In genomic region chr13:108095036-108095435, GRCh38 we compare ENCODE assay signal across 23 cellular contexts.
DNase-seq lines count a peak whose midpoint lies in the region; ATAC-seq, FAIRE-seq and TF ChIP-seq lines count a peak whose summit lies in the region.
"Had no signal": no experiment of that assay in that cellular context is flagged by ENCODE, and none has a peak within 500 bp of the region (broad histone marks: within the 10 kb centered on the region; RNA-seq: fewer than 3 reads in every experiment).

No MANE protein-coding gene starts in this region.

- no peak for DNase-seq in activated CD4-positive, alpha-beta T cell treated with anti-CD3 and anti-CD28 coated beads for 36 hours
- no peak for DNase-seq in activated CD4-positive, alpha-beta T cell treated with anti-CD3 and anti-CD28 coated beads for 4 hours
- DNase-seq in CD4-positive, alpha-beta T cell: no peak
- DNase-seq in H9: no peak
- no peak for DNase-seq in H1 (ENCODE audit: low read depth in 1 of 2, low spot score in 2 of 2)
- DNase-seq in NCI-H2029 treated with DMSO at 0.1 percent for 48 hours (lab: John Stamatoyannopoulos, UW): no peak
- DNase-seq in NCI-H2227 treated with DMSO at 0.1 percent for 48 hours (lab: John Stamatoyannopoulos, UW): no peak
- DNase-seq: Calu3; CD4-positive, CD25-positive, alpha-beta regulatory T cell; COR-L47; DMS53; DMS79 treated with DMSO at 0.1 percent for 48 hours; GF-D8; HFFc6 had no signal

- no peaks in the 10 kb centered on the region for H3K9me3 ChIP-seq in CD4-positive, alpha-beta T cell (ENCODE audit: control insufficient read depth, low read length)
- H3K9me3 ChIP-seq in H9 (ENCODE audit: control insufficient read depth, low read depth, low read length) (no peaks in the 10 kb centered on the region), H1 (ENCODE audit: insufficient read depth in 2 of 2, low read depth in 1 of 2, low read length in 1 of 2) (no peaks in the 10 kb centered on the region)
- H3K9me3 ChIP-seq: BLaER1, HAP-1 had no signal

- H3K23ac ChIP-seq in H9 (ENCODE audit: insufficient read length, low read depth, low read length): no peak overlapping the region
- H3K23ac ChIP-seq in H1 (ENCODE audit: insufficient read length): no peak overlapping the region

- TF ChIP-seq POLR2A in H1 (IDR thresholded peaks at IDR 0.05; ENCODE audit: control extremely low read depth in 1 of 2, low read depth in 2 of 2, low read length in 2 of 2): no peak

- H2BK20ac ChIP-seq in H9 (ENCODE audit: low read depth, low read length, poor library complexity, severe bottlenecking) (no peak overlapping the region), H1 (ENCODE audit: low read length) (no peak overlapping the region)

- no peak overlapping the region for H3K27ac ChIP-seq in CD4-positive, alpha-beta T cell (ENCODE audit: low read depth, low read length)
- H3K27ac ChIP-seq in H9 (ENCODE audit: insufficient read length, low read depth, low read length) (no peak overlapping the region), H1 (ENCODE audit: low read depth, low read length) (no peak overlapping the region)
- H3K27ac ChIP-seq: 22Rv1, BLaER1, C4-2B had no signal

- FAIRE-seq in H1 (lab: Jason Lieb, UNC): no peak
- FAIRE-seq: A204.1, GM12891, GM18507 had no signal

- H2AK5ac ChIP-seq in H9 (ENCODE audit: insufficient read length, low read length) (no peak overlapping the region), H1 (ENCODE audit: low read depth, low read length) (no peak overlapping the region)

- TF ChIP-seq EP300 in H1 (IDR thresholded peaks at IDR 0.05; ENCODE audit: borderline replicate concordance in 1 of 2, low read depth in 2 of 2, low read length in 2 of 2): no peak

- no peaks in the 10 kb centered on the region for H3K36me3 Mint-ChIP-seq in activated CD4-positive, alpha-beta T cell treated with anti-CD3 and anti-CD28 coated beads for 36 hours (ENCODE audit: low read depth)
- no peaks in the 10 kb centered on the region for H3K36me3 Mint-ChIP-seq in CD4-positive, alpha-beta T cell (ENCODE audit: low read depth)
- no peaks in the 10 kb centered on the region for H3K36me3 Mint-ChIP-seq in H9 (ENCODE audit: insufficient read depth in 1 of 3, low read depth in 3 of 3)
- H3K36me3 Mint-ChIP-seq: CD4-positive, CD25-positive, alpha-beta regulatory T cell had no signal

- intact Hi-C loops in activated CD4-positive, alpha-beta T cell treated with anti-CD3 and anti-CD28 coated beads for 36 hours (cut with DNase I, micrococcal nuclease): no loop called here
- intact Hi-C loops in CD4-positive, alpha-beta T cell (cut with DNase I, micrococcal nuclease): no loop called here

- H3K36me3 ChIP-seq in H1 (ENCODE audit: control insufficient read depth in 2 of 4, insufficient read depth in 4 of 4, low read length in 3 of 4): no peaks in the 10 kb centered on the region
- H3K36me3 ChIP-seq: BLaER1, HAP-1 had no signal

- no peak overlapping the region for H2BK120ac ChIP-seq in H9 (ENCODE audit: low read depth, low read length, poor library complexity, severe bottlenecking)
- no peak overlapping the region for H2BK120ac ChIP-seq in H1 (replicated peaks; ENCODE audit: low read depth, low read length)

- TF ChIP-seq RAD21 in H1 (IDR thresholded peaks at IDR 0.05 in 1 of 2, conservative IDR thresholded peaks at IDR 0.05 in 1 of 2; ENCODE audit: low read depth in 2 of 2, low read length in 2 of 2): no peak

- no peak overlapping the region for H3K4me3 Mint-ChIP-seq in activated CD4-positive, alpha-beta T cell treated with anti-CD3 and anti-CD28 coated beads for 36 hours
- H3K4me3 Mint-ChIP-seq in CD4-positive, alpha-beta T cell: no peak overlapping the region
- H3K4me3 Mint-ChIP-seq in H9: no peak overlapping the region
- H3K4me3 Mint-ChIP-seq: B cell; CD4-positive, CD25-positive, alpha-beta regulatory T cell; HFFc6 had no signal

- ATAC-seq in activated CD4-positive, alpha-beta T cell treated with anti-CD3 and anti-CD28 coated beads for 36 hours: no peak
- no peak for ATAC-seq in CD4-positive, alpha-beta T cell (ENCODE audit: poor library complexity)
- ATAC-seq in GM19351 (IDR thresholded peaks at IDR 0.05; ENCODE audit: unreplicated experiment): no peak

- POLR2A ChIA-PET in activated CD4-positive, alpha-beta T cell treated with anti-CD3 and anti-CD28 coated beads for 36 hours (lab: Charles Lee): no interaction called here
- POLR2A ChIA-PET in CD4-positive, alpha-beta T cell (lab: Charles Lee): no interaction called here
- POLR2A ChIA-PET in H1 (lab: Charles Lee; ENCODE audit: partially characterized antibody): no interaction called here

- CTCF ChIA-PET in activated CD4-positive, alpha-beta T cell treated with anti-CD3 and anti-CD28 coated beads for 36 hours (lab: Charles Lee): no interaction called here
- CTCF ChIA-PET in CD4-positive, alpha-beta T cell (lab: Charles Lee): no interaction called here
- CTCF ChIA-PET in H1 (lab: Charles Lee; ENCODE audit: partially characterized antibody): interaction anchor here (0.6 kb wide), 1 partner anchor 88 kb away, joined by 3 read pairs; no protein-coding TSS in a partner anchor

- H3K4ac ChIP-seq in H9 (ENCODE audit: low read depth, low read length) (no peak overlapping the region), H1 (replicated peaks; ENCODE audit: insufficient read length, low read depth, low read length) (no peak overlapping the region)

- no peak overlapping the region for H3T11ph ChIP-seq in H9 (ENCODE audit: low read length)

- H3K18ac ChIP-seq in H9 (ENCODE audit: insufficient read length, low read depth, low read length) (no peak overlapping the region), H1 (ENCODE audit: extremely low read depth, low read length) (no peak overlapping the region)

- no peak overlapping the region for H4K5ac ChIP-seq in H9 (ENCODE audit: insufficient read length, low read depth, low read length)
- H4K5ac ChIP-seq in H1 (ENCODE audit: insufficient read length, low read depth, low read length): no peak overlapping the region

- H2AFZ ChIP-seq in H9 (ENCODE audit: low read length): peak overlapping the region; percentile 68
- peak overlapping the region; percentile 54; the same call in 1 of the 2 replicates for H2AFZ ChIP-seq in H1 (ENCODE audit: low read length)

- peaks cover 5% of the 10 kb centered on the region for H3K4me1 Mint-ChIP-seq in activated CD4-positive, alpha-beta T cell treated with anti-CD3 and anti-CD28 coated beads for 36 hours
- H3K4me1 Mint-ChIP-seq in CD4-positive, alpha-beta T cell (ENCODE audit: low read depth): peaks cover 12% of the 10 kb centered on the region
- H3K4me1 Mint-ChIP-seq in H9: no peaks in the 10 kb centered on the region
- H3K4me1 Mint-ChIP-seq: B cell; CD4-positive, CD25-positive, alpha-beta regulatory T cell had no signal

- peak overlapping the region; percentile 51 for H3K27ac Mint-ChIP-seq in activated CD4-positive, alpha-beta T cell treated with anti-CD3 and anti-CD28 coated beads for 36 hours
- H3K27ac Mint-ChIP-seq in CD4-positive, alpha-beta T cell: peak overlapping the region; percentile 22
- H3K27ac Mint-ChIP-seq in H9: no peak overlapping the region
- H3K27ac Mint-ChIP-seq: B cell; CD4-positive, CD25-positive, alpha-beta regulatory T cell; HFFc6 had no signal

- H3K79me2 ChIP-seq in H9 (ENCODE audit: insufficient read depth, low read length) (no peaks in the 10 kb centered on the region), H1 (ENCODE audit: control insufficient read depth in 1 of 2, insufficient read depth in 2 of 2, low read length in 2 of 2) (no peaks in the 10 kb centered on the region)

- no peak for TF ChIP-seq CTCF in CD4-positive, alpha-beta T cell (IDR thresholded peaks at IDR 0.05)
- TF ChIP-seq CTCF in H9 (conservative IDR thresholded peaks at IDR 0.05): no peak
- no peak for TF ChIP-seq CTCF in H1 (IDR thresholded peaks at IDR 0.05; ENCODE audit: control extremely low read depth in 1 of 3, insufficient read depth in 1 of 3, low read depth in 1 of 3, low read length in 3 of 3)

- no CpG with 5 or more reads among the region's 2 CpGs for WGBS in H9 (ENCODE audit: extremely low coverage, insufficient read length, low lambda C conversion rate)
- WGBS in H1 (ENCODE audit: extremely low coverage in 1 of 2, insufficient coverage in 1 of 2, insufficient read length in 1 of 2, insufficient replicate concordance in 2 of 2, low coverage in 1 of 2, low lambda C conversion rate in 2 of 2, missing lambda C conversion rate in 1 of 2), 2 experiments: 93% methylated on average over 2 of the region's 2 CpGs; no CpG with 5 or more reads in 1 of the 2 experiments

- H4K91ac ChIP-seq in H9 (ENCODE audit: insufficient read length, low read depth, low read length) (no peak overlapping the region), H1 (replicated peaks; ENCODE audit: insufficient read length, low read length) (no peak overlapping the region)

- H3K4me1 ChIP-seq in H9 (ENCODE audit: insufficient read depth, low read length) (no peaks in the 10 kb centered on the region), H1 (replicated peaks in 1 of 4; ENCODE audit: control insufficient read depth in 3 of 4, insufficient read depth in 4 of 4, low read length in 3 of 4) (no peaks in the 10 kb centered on the region)
- H3K4me1 ChIP-seq: BLaER1, HAP-1 had no signal

- H3K9me3 Mint-ChIP-seq in activated CD4-positive, alpha-beta T cell treated with anti-CD3 and anti-CD28 coated beads for 36 hours (ENCODE audit: low read depth): no peaks in the 10 kb centered on the region
- H3K9me3 Mint-ChIP-seq in CD4-positive, alpha-beta T cell: no peaks in the 10 kb centered on the region
- H3K9me3 Mint-ChIP-seq in H9: no peaks in the 10 kb centered on the region

- H3K27me3 Mint-ChIP-seq in activated CD4-positive, alpha-beta T cell treated with anti-CD3 and anti-CD28 coated beads for 36 hours: peaks cover 6% of the 10 kb centered on the region
- peaks cover 12% of the 10 kb centered on the region for H3K27me3 Mint-ChIP-seq in CD4-positive, alpha-beta T cell
- no peaks in the 10 kb centered on the region for H3K27me3 Mint-ChIP-seq in H9 (ENCODE audit: low read depth)

- no peak overlapping the region for H3K9ac ChIP-seq in H9 (ENCODE audit: extremely low read depth, insufficient read length, low read length)
- H3K9ac ChIP-seq in H1 (replicated peaks in 1 of 4; ENCODE audit: extremely low read depth in 1 of 4, low read depth in 3 of 4, low read length in 3 of 4): no peak overlapping the region
- H3K9ac ChIP-seq: BLaER1 had no signal

- H2BK5ac ChIP-seq in H9 (ENCODE audit: insufficient read length, low read length) (no peak overlapping the region), H1 (ENCODE audit: low read depth, low read length) (no peak overlapping the region)

- H4K8ac ChIP-seq in H9 (replicated peaks; ENCODE audit: insufficient read length, low read depth, low read length): no peak overlapping the region
- no peak overlapping the region for H4K8ac ChIP-seq in H1 (ENCODE audit: extremely low read depth, insufficient read depth, low read length)

- H2BK15ac ChIP-seq in H9 (ENCODE audit: low read depth, low read length) (no peak overlapping the region), H1 (ENCODE audit: low read length) (no peak overlapping the region)

- H3K4me2 ChIP-seq in H9 (ENCODE audit: insufficient read depth, insufficient read length, low read length): no peak overlapping the region
- no peak overlapping the region for H3K4me2 ChIP-seq in H1 (ENCODE audit: insufficient read depth in 1 of 2, low read depth in 2 of 2, low read length in 2 of 2)
- H3K4me2 ChIP-seq: BLaER1 had no signal

- H4K20me1 ChIP-seq in H9 (ENCODE audit: control insufficient read depth, insufficient read depth, insufficient read length): no peaks in the 10 kb centered on the region
- no peaks in the 10 kb centered on the region for H4K20me1 ChIP-seq in H1 (replicated peaks in 1 of 2; ENCODE audit: control insufficient read depth in 1 of 2, insufficient read depth in 2 of 2, low read length in 2 of 2)
- H4K20me1 ChIP-seq: BLaER1 had no signal

- H2BK12ac ChIP-seq in H9 (ENCODE audit: insufficient read length, low read depth, low read length) (no peak overlapping the region), H1 (ENCODE audit: low read depth, low read length) (no peak overlapping the region)

- no peaks in the 10 kb centered on the region for H3K27me3 ChIP-seq in CD4-positive, alpha-beta T cell (ENCODE audit: control insufficient read depth, insufficient read depth, low read length)
- H3K27me3 ChIP-seq in H9 (ENCODE audit: insufficient read depth, low read length): no peaks in the 10 kb centered on the region
- H3K27me3 ChIP-seq in H1 (replicated peaks in 1 of 4; ENCODE audit: control insufficient read depth in 3 of 4, extremely low read depth in 1 of 4, insufficient read depth in 3 of 4, low read length in 3 of 4): no peaks in the 10 kb centered on the region
- H3K27me3 ChIP-seq: BLaER1 had no signal

- H3K14ac ChIP-seq in H9 (ENCODE audit: insufficient read depth, low read length) (no peak overlapping the region), H1 (ENCODE audit: insufficient read length) (no peak overlapping the region)

- H3K23me2 ChIP-seq in H9 (ENCODE audit: insufficient read length, low read depth, low read length, poor library complexity, severe bottlenecking) (no peaks in the 10 kb centered on the region), H1 (ENCODE audit: low read depth, low read length) (no peaks in the 10 kb centered on the region)

- H3K4me3 ChIP-seq in H1 (ENCODE audit: extremely low read depth in 1 of 4, insufficient read depth in 2 of 4, low read depth in 3 of 4, low read length in 4 of 4): no peak overlapping the region
- H3K4me3 ChIP-seq: BLaER1, HAP-1 had no signal

- H3K56ac ChIP-seq in H9 (ENCODE audit: insufficient read length, low read depth, low read length) (no peak overlapping the region), H1 (replicated peaks; ENCODE audit: insufficient read length, low read depth, low read length) (no peak overlapping the region)

- H3K79me1 ChIP-seq in H9 (ENCODE audit: insufficient read depth, low read depth, low read length, poor library complexity, severe bottlenecking) (no peaks in the 10 kb centered on the region), H1 (ENCODE audit: low read depth, low read length) (no peaks in the 10 kb centered on the region)

Comparison
In these comparisons a context has a peak if more than half of its experiments do, and no peak if none do; other contexts are left out.
1. H3K27ac Mint-ChIP-seq: peak in activated CD4-positive, alpha-beta T cell treated with anti-CD3 and anti-CD28 coated beads for 36 hours (single experiment) and CD4-positive, alpha-beta T cell (single experiment); none in H9 (0 of 3).